Comparison of ENCODE assay signal across 24 cellular contexts in the genomic region with DNA sequence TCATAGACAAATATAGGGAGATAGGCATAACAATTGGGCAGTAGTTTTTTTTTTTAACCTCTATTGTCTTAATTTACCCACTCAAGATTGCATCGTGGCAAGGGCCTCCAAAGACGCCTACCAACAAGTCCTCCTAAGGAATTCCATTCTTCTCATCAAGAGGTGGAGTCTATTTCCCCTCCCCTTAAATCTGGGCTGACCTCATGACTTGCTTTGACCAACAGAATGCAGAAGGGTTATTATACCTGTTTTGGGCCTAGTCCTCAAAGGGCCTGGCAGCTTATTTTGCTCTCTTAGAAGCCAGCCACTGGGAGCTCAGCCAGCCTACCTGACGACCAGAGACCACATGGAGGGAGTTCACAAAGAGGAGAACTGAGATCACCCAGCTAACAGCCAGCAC.
"Had no signal": no experiment of that assay in that cellular context is flagged by ENCODE, and none has a peak within 500 bp of the region (broad histone marks: within the 10 kb centered on the region; RNA-seq: fewer than 3 reads in every experiment).

No MANE protein-coding gene starts in this region.

- H3K79me2 ChIP-seq: hepatocyte had no signal

- H3K9me3 ChIP-seq: gastroesophageal sphincter, left ventricle myocardium inferior, neutrophil, right lobe of liver, thoracic aorta, upper lobe of left lung had no signal

- H3K4me3 ChIP-seq: gastroesophageal sphincter, hepatocyte, left ventricle myocardium inferior, right lobe of liver, thoracic aorta, upper lobe of left lung had no signal

- H2AFZ ChIP-seq: hepatocyte had no signal

- FAIRE-seq: endothelial cell of umbilical vein had no signal

- H3K4me1 ChIP-seq: left ventricle myocardium inferior, right lobe of liver had no signal

- H3K4me2 ChIP-seq: hepatocyte had no signal

- H3K27ac ChIP-seq: gastroesophageal sphincter, hepatocyte, left ventricle myocardium inferior, neutrophil, right lobe of liver, thoracic aorta, upper lobe of left lung had no signal

- H3K36me3 ChIP-seq: neutrophil had no signal

- H3K27me3 ChIP-seq: gastroesophageal sphincter, hepatocyte, neutrophil, right lobe of liver, upper lobe of left lung had no signal

- DNase-seq: activated CD4-positive, alpha-beta memory T cell treated with anti-CD3 and anti-CD28 coated beads, Interleukin-2, amount 10 ng/mL, durations not matched to agents 7 days and 5 days; activated CD4-positive, alpha-beta T cell treated with anti-CD3 and anti-CD28 coated beads for 1 hour; activated CD4-positive, alpha-beta T cell treated with anti-CD3 and anti-CD28 coated beads, Interleukin-2, amount 10 ng/mL, durations not matched to agents 7 days and 5 days; activated CD8-positive, alpha-beta memory T cell treated with anti-CD3 and anti-CD28 coated beads, Interleukin-2, amount 50 U/mL, for 48 hours; activated gamma-delta T cell; activated naive CD4-positive, alpha-beta T cell treated with anti-CD3 and anti-CD28 coated beads, Interleukin-2, amount 10 ng/mL, durations not matched to agents 7 days and 5 days; activated naive CD8-positive, alpha-beta T cell treated with anti-CD3 and anti-CD28 coated beads, Interleukin-2, amount 10 ng/mL, durations not matched to agents 7 days and 5 days; activated T-cell treated with anti-CD3 and anti-CD28 coated beads, Interleukin-2, amount 50 U/mL, for 24 hours; caudate nucleus; cortex of kidney; effector memory CD8-positive, alpha-beta T cell; islet precursor cell; left ventricle myocardium inferior; naive B cell; nephron progenitor cell; right lobe of liver; stimulated activated CD4-positive, alpha-beta T cell treated with anti-CD3 and anti-CD28 coated beads, Interleukin-4, amount 100 ng/mL, for 1 hour; T-helper 17 cell; upper lobe of left lung had no signal
